In genomic region chr1:45583666-45584350, GRCh38 we compare ENCODE assay signal across 1 cellular context.
TF ChIP-seq lines count a peak whose summit lies in the region.

TSS of gene NASP (plus strand) at chr1:45584041. CDS start at chr1:45584147, 106 bp downstream.

TF ChIP-seq in K562, 482 proteins besides CTCF, POLR2A, EP300 and RAD21 (continued from another document and continues in another):
- no peak for TF ChIP-seq PRDM10 (IDR thresholded peaks at IDR 0.05; ENCODE audit: partially characterized antibody)
- TF ChIP-seq BCL6 (CRISPR knock-in tag; IDR thresholded peaks at IDR 0.05) = no peak
- no peak; the same call in 1 of the 2 replicates for TF ChIP-seq ZNF511 (CRISPR knock-in tag; IDR thresholded peaks at IDR 0.05)
- 0 out of 2 replicates have a peak, but pooled peaks have one; percentile 39 for TF ChIP-seq CCAR2 (IDR thresholded peaks at IDR 0.05; ENCODE audit: low read depth, low read length)
- TF ChIP-seq GTF3C2 (IDR thresholded peaks at IDR 0.05; ENCODE audit: borderline replicate concordance, extremely low read depth, insufficient read length) = no peak
- peak; percentile 62 for TF ChIP-seq U2AF1 (optimal IDR thresholded peaks at IDR 0.05; ENCODE audit: low read depth, low read length)
- TF ChIP-seq DLX4 (CRISPR knock-in tag; IDR thresholded peaks at IDR 0.05) = no peak
- no peak for TF ChIP-seq ZFP30 (CRISPR knock-in tag; IDR thresholded peaks at IDR 0.05; ENCODE audit: borderline replicate concordance)
- TF ChIP-seq HDAC3 (IDR thresholded peaks at IDR 0.05; ENCODE audit: borderline replicate concordance, partially characterized antibody) = peak; percentile 49
- TF ChIP-seq TCF3 (CRISPR knock-in tag; IDR thresholded peaks at IDR 0.05) = no peak
- TF ChIP-seq CEBPG (CRISPR knock-in tag; IDR thresholded peaks at IDR 0.05) = no peak
- no peak for TF ChIP-seq CEBPG (tag; conservative IDR thresholded peaks at IDR 0.05 in 1 of 2, IDR thresholded peaks at IDR 0.05 in 1 of 2)
- peak; percentile 97 for TF ChIP-seq SAP30 (IDR thresholded peaks at IDR 0.05; ENCODE audit: borderline replicate concordance, insufficient read depth, low read depth, low read length, poor library complexity, severe bottlenecking)
- peak; percentile 81; the same call in 1 of the 2 replicates for TF ChIP-seq CBX1 (IDR thresholded peaks at IDR 0.05; ENCODE audit: low read depth)
- no peak for TF ChIP-seq RHOXF2B (CRISPR knock-in tag; conservative IDR thresholded peaks at IDR 0.05)
- TF ChIP-seq NONO (IDR thresholded peaks at IDR 0.05; ENCODE audit: low read depth in 2 of 2, low read length in 1 of 2) = no peak; a peak in 1 of 4 replicates
- no peak for TF ChIP-seq ZNF324 (CRISPR knock-in tag; IDR thresholded peaks at IDR 0.05)
- TF ChIP-seq MIER1 (IDR thresholded peaks at IDR 0.05; ENCODE audit: low read depth) = no peak
- TF ChIP-seq ADNP (tag; IDR thresholded peaks at IDR 0.05) = no peak
- peak; percentile 39; the same call in 1 of the 2 replicates for TF ChIP-seq MEF2D (tag; conservative IDR thresholded peaks at IDR 0.05; ENCODE audit: low read depth)
- TF ChIP-seq JUND (IDR thresholded peaks at IDR 0.05; ENCODE audit: borderline replicate concordance, low read depth, low read length) = no peak
- TF ChIP-seq JUND (tag; IDR thresholded peaks at IDR 0.05; ENCODE audit: borderline replicate concordance, low read depth, low read length) = peak; percentile 65; the same call in 2 of the 3 replicates
- no peak for TF ChIP-seq ZNF561 (CRISPR knock-in tag; conservative IDR thresholded peaks at IDR 0.05)
- TF ChIP-seq CREB3 (tag; conservative IDR thresholded peaks at IDR 0.05; ENCODE audit: low read depth) = no peak
- peak in 1 of 2 experiments; percentile 25; a peak in 1 of 4 replicates for TF ChIP-seq TRIM24 (IDR thresholded peaks at IDR 0.05)
- peak in 1 of 2 experiments; percentile 57; a peak in 1 of 4 replicates for TF ChIP-seq MLLT1 (IDR thresholded peaks at IDR 0.05)
- no peak for TF ChIP-seq ZNF57 (CRISPR knock-in tag; IDR thresholded peaks at IDR 0.05)
- peak; percentile 86 for TF ChIP-seq ZBTB40 (IDR thresholded peaks at IDR 0.05)
- TF ChIP-seq ZBTB40 (CRISPR knock-in tag; IDR thresholded peaks at IDR 0.05) = no peak
- TF ChIP-seq FOXK1 (CRISPR knock-in tag; IDR thresholded peaks at IDR 0.05; ENCODE audit: borderline replicate concordance) = peak; percentile 93
- TF ChIP-seq ETV1 (tag; conservative IDR thresholded peaks at IDR 0.05; ENCODE audit: low read depth) = peak; percentile 63; the same call in 1 of the 2 replicates
- TF ChIP-seq REST (CRISPR knock-in tag; IDR thresholded peaks at IDR 0.05; ENCODE audit: low read depth) = no peak
- peak; percentile 63; the same call in 1 of the 2 replicates for TF ChIP-seq PTBP1 (IDR thresholded peaks at IDR 0.05; ENCODE audit: low read depth, low read length)
- TF ChIP-seq ILF3 (IDR thresholded peaks at IDR 0.05; ENCODE audit: borderline replicate concordance) = no peak; the same call in 1 of the 2 replicates
